In the genomic region with DNA sequence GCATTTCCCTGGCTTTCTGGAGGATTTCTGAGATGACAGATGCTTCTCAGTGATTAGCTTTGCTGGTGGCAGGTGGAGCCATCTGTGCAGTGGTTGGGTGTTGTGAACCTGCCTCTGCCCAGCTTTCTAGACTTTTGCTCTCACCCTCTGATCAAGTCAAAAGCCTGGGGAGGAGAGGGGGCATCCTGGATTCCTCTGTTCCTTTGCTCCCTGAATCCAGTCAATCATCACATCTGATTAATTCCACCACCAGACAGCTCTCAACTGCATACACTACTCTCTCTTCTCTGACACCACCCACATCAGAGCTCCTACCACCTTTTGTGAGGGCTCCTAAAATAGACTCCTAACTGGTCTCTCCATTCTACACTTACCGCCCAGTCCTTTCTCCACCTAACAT, we compare ENCODE assay signal across 16 cellular contexts.
DNase-seq lines count a peak whose midpoint lies in the region; ATAC-seq and TF ChIP-seq lines count a peak whose summit lies in the region.
"Had no signal": no experiment of that assay in that cellular context is flagged by ENCODE, and none has a peak within 500 bp of the region (broad histone marks: within the 10 kb centered on the region; RNA-seq: fewer than 3 reads in every experiment).

No MANE protein-coding gene starts in this region.

- DNase-seq in DMS 273 treated with DMSO at 0.1 percent for 48 hours (lab: John Stamatoyannopoulos, UW) (peak; percentile 57), NCI-H446 treated with DMSO at 0.1 percent for 48 hours (lab: John Stamatoyannopoulos, UW) (peak; percentile 30), WERI-Rb-1 (peak; percentile 76), glutamatergic neuron (peak; percentile 44), gastrocnemius medialis (no peak), NCI-H345 treated with DMSO at 0.1 percent for 48 hours (lab: John Stamatoyannopoulos, UW; ENCODE audit: unreplicated experiment) (no peak)
- DNase-seq: C1 segment of cervical spinal cord; Calu3; CD4-positive, alpha-beta T cell; GF-D8; HCEC 1CT; HFFc6 had no signal

- TF ChIP-seq POLR2A in gastrocnemius medialis (IDR thresholded peaks at IDR 0.05): no peak

- H3K36me3 ChIP-seq in WERI-Rb-1 (no peaks in the 10 kb centered on the region), gastrocnemius medialis (no peaks in the 10 kb centered on the region)

- peaks cover 9% of the 10 kb centered on the region for H3K9me3 Mint-ChIP-seq in glutamatergic neuron (ENCODE audit: unreplicated experiment)
- H3K9me3 Mint-ChIP-seq: CD4-positive, alpha-beta T cell had no signal

- peaks cover 12% of the 10 kb centered on the region for H3K36me3 Mint-ChIP-seq in glutamatergic neuron (ENCODE audit: unreplicated experiment)

- ATAC-seq in HG03097 (IDR thresholded peaks at IDR 0.05; ENCODE audit: low FRiP score, unreplicated experiment) (no peak), HG03139 (IDR thresholded peaks at IDR 0.05; ENCODE audit: unreplicated experiment) (no peak), gastrocnemius medialis (no peak)

- H3K4me3 ChIP-seq in WERI-Rb-1 (ENCODE audit: low read depth, low read length) (no peak overlapping the region), gastrocnemius medialis (no peak overlapping the region)

- TF ChIP-seq CTCF in WERI-Rb-1 (IDR thresholded peaks at IDR 0.05; ENCODE audit: low read depth, low read length): no peak
- no peak for TF ChIP-seq CTCF in glutamatergic neuron (IDR thresholded peaks at IDR 0.05; ENCODE audit: partially characterized antibody, unreplicated experiment)
- TF ChIP-seq CTCF in gastrocnemius medialis (IDR thresholded peaks at IDR 0.05 in 4 of 5, conservative IDR thresholded peaks at IDR 0.05 in 1 of 5): no peak

- intact Hi-C loops in gastrocnemius medialis (cut with DNase I; ENCODE audit: low total_unique reads): no loop called here

- peak overlapping the region; percentile 30 for H3K27ac Mint-ChIP-seq in glutamatergic neuron (ENCODE audit: unreplicated experiment)
- H3K27ac Mint-ChIP-seq: B cell; CD4-positive, alpha-beta T cell; HFFc6 had no signal

- H3K4me3 Mint-ChIP-seq in glutamatergic neuron (ENCODE audit: unreplicated experiment): peak overlapping the region; percentile 53
- H3K4me3 Mint-ChIP-seq: B cell; CD4-positive, alpha-beta T cell; HFFc6 had no signal

- peaks cover 53% of the 10 kb centered on the region for H3K4me1 Mint-ChIP-seq in glutamatergic neuron (ENCODE audit: low read depth, unreplicated experiment)
- H3K4me1 Mint-ChIP-seq: B cell had no signal

- H3K27ac ChIP-seq in WERI-Rb-1: peak overlapping the region; percentile 79
- H3K27ac ChIP-seq in gastrocnemius medialis: no peak overlapping the region
- H3K27ac ChIP-seq: HL-60 had no signal

- no peaks in the 10 kb centered on the region for H3K27me3 ChIP-seq in WERI-Rb-1 (ENCODE audit: insufficient read depth, low read depth, severe bottlenecking)
- no peaks in the 10 kb centered on the region for H3K27me3 ChIP-seq in gastrocnemius medialis

- H3K27me3 Mint-ChIP-seq in glutamatergic neuron (ENCODE audit: unreplicated experiment): peaks cover 20% of the 10 kb centered on the region
- H3K27me3 Mint-ChIP-seq: CD4-positive, alpha-beta T cell had no signal

- H3K9me3 ChIP-seq in WERI-Rb-1 (ENCODE audit: severe bottlenecking) (peaks cover 6% of the 10 kb centered on the region), gastrocnemius medialis (no peaks in the 10 kb centered on the region)

- in situ Hi-C loops in gastrocnemius medialis (cut with MboI; ENCODE audit: low sequenced_read_pairs in 4 of 4): no loop called here

- no peaks in the 10 kb centered on the region for H3K4me1 ChIP-seq in gastrocnemius medialis

Comparison
In these comparisons a context has a peak if more than half of its experiments do, and no peak if none do; other contexts are left out.
1. DNase-seq: peak in DMS 273 treated with DMSO at 0.1 percent for 48 hours (single experiment), NCI-H446 treated with DMSO at 0.1 percent for 48 hours (single experiment), WERI-Rb-1 (single experiment) and glutamatergic neuron (single experiment); none in gastrocnemius medialis (0 of 2) and NCI-H345 treated with DMSO at 0.1 percent for 48 hours (single experiment).